Comparison of ENCODE assay signal across 14 cellular contexts in the genomic region with DNA sequence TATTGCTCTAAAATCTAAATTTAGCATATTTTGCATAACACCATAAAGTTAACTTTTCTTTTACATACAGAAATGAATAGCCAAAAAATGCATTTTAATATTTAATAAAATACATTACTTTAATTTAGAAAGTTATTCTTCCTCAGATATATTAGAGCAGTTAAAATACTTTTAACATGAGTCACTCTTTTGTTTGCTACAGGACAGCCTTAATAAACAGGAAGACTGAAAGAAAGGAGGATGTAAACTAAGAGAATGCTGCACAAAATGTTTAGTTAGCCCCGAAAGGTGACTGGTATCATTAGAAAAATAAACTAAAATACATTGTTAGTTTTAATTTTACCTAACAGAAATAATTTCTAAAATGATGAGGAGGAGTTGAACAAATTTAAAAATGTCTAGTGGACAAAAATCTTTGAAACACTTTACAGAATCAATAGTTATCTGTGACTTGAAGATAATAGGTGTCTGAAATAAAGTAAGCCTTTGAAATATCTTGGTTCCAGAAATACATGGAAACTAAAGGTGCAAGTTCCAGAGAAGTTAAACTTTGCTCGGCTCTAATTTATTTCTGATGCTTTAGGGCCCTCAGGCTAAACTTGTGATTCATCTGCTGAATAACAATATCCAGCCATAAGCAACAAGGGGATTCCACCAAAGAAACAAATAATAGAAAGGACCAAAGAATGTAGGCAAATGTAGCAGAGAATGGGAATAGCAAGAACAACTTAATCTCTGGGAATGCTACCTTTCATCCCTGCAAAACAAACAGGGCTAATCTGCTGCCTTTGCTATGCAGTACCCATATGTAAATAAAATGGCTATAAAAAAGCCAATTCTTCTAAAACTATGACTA.
DNase-seq lines count a peak whose midpoint lies in the region; ATAC-seq and TF ChIP-seq lines count a peak whose summit lies in the region.
"Had no signal": no experiment of that assay in that cellular context is flagged by ENCODE, and none has a peak within 500 bp of the region (broad histone marks: within the 10 kb centered on the region; RNA-seq: fewer than 3 reads in every experiment).

No MANE protein-coding gene starts in this region.

- TF ChIP-seq CTCF in tibial nerve (IDR thresholded peaks at IDR 0.05) = no peak

- no peak overlapping the region for H3K27ac ChIP-seq in aorta (ENCODE audit: low read depth in 1 of 2, low read length in 2 of 2)
- H3K27ac ChIP-seq in tibial nerve = peak overlapping the region in 1 of 4 donors; percentile 3

- ATAC-seq in aorta (ENCODE audit: low FRiP score) = no peak
- ATAC-seq: esophagus mucosa, sciatic nerve had no signal

- TF ChIP-seq EP300 in tibial nerve (IDR thresholded peaks at IDR 0.05) = no peak

- H3K36me3 ChIP-seq in aorta (ENCODE audit: control insufficient read depth in 1 of 2, insufficient read depth in 2 of 2, low read length in 1 of 2) (peaks cover 0 to 3% of the 10 kb centered on the region in 2 donors), tibial nerve (peaks cover 3 to 77% (median 5%) of the 10 kb centered on the region in 3 donors)
- H3K36me3 ChIP-seq: MG63 had no signal

- TF ChIP-seq POLR2A in tibial nerve (IDR thresholded peaks at IDR 0.05) = no peak

- intact Hi-C loops in aorta (cut with DNase I) = no loop called here

- DNase-seq in Daoy (ENCODE audit: low read depth) (peak; percentile 9), NCI-H226 (peak; percentile 45), dermis blood vessel endothelial cell (peak; percentile 48), lung microvascular endothelial cell (ENCODE audit: low read depth in 2 of 2) (peak; percentile 23 to 47), ecto neural progenitor cell (ENCODE audit: low spot score) (no peak), aorta (no peak), tibial nerve (ENCODE audit: low spot score in 2 of 2) (no peak), NCI-H1092 treated with DMSO at 0.1 percent for 48 hours (lab: John Stamatoyannopoulos, UW) (no peak)
- DNase-seq: activated CD4-positive, alpha-beta T cell treated with anti-CD3 and anti-CD28 coated beads, Interleukin-2, amount 50 U/mL, for 48 hours; MG63; midbrain; NCI-H524 had no signal

- no peaks in the 10 kb centered on the region for H3K9me3 ChIP-seq in aorta (ENCODE audit: control insufficient read depth, low read length)
- no peaks in the 10 kb centered on the region for H3K9me3 ChIP-seq in tibial nerve
- H3K9me3 ChIP-seq: MG63 had no signal

- H3K27me3 ChIP-seq in aorta (ENCODE audit: control insufficient read depth in 1 of 2, insufficient read depth in 2 of 2, low read length in 1 of 2) (no peaks in the 10 kb centered on the region), tibial nerve (no peaks in the 10 kb centered on the region)
- H3K27me3 ChIP-seq: MG63 had no signal

- no peaks in the 10 kb centered on the region for H3K4me1 ChIP-seq in aorta (ENCODE audit: control insufficient read depth in 1 of 2, insufficient read depth in 2 of 2, low read length in 2 of 2)
- no peaks in the 10 kb centered on the region for H3K4me1 ChIP-seq in tibial nerve

- 69 to 76% methylated on average over 2 of the region's 2 CpGs for WGBS in aorta, 2 donors
- 60 to 67% methylated on average over 2 of the region's 2 CpGs for WGBS in tibial nerve, 2 donors

- H3K4me3 ChIP-seq in aorta (ENCODE audit: low read length in 2 of 2) (no peak overlapping the region), tibial nerve (no peak overlapping the region)
- H3K4me3 ChIP-seq: MG63 had no signal

Comparison
In these comparisons a context has a peak if more than half of its experiments do, and no peak if none do; other contexts are left out.
1. DNase-seq: peak in Daoy (single experiment), NCI-H226 (single experiment), dermis blood vessel endothelial cell (single experiment) and lung microvascular endothelial cell (2 of 2); none in ecto neural progenitor cell (single experiment), aorta (0 of 2), tibial nerve (0 of 2) and NCI-H1092 treated with DMSO at 0.1 percent for 48 hours (single experiment).